In the genomic region with DNA sequence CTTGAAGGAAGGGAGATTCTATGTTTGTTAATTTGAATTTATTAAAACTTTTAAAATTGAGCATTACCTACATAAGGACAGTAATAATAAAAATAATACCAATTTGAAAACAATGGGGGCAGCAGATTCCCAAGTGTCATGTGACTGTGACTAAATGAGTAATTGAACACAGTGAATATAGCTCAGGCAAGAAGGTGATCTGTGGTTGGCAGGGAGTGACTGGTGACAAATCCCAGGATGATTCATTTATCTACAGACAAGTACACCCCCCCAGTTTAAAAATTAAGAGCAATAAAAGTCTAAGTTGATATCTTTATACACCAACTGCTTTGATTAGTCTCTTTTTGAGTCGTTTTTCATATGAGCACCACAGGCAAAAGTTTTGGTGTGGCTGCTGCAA, we compare ENCODE assay signal across 17 cellular contexts.
A peak's percentile ranks its signal among the peaks of the same experiment; 100 is the strongest.
DNase-seq lines count a peak whose midpoint lies in the region; ATAC-seq and TF ChIP-seq lines count a peak whose summit lies in the region.
"Had no signal": no experiment of that assay in that cellular context is flagged by ENCODE, and none has a peak within 500 bp of the region (broad histone marks: within the 10 kb centered on the region; RNA-seq: fewer than 3 reads in every experiment).

No MANE protein-coding gene starts in this region.

- H3K9me3 Mint-ChIP-seq in CD8-positive, alpha-beta T cell: no peaks in the 10 kb centered on the region
- H3K9me3 Mint-ChIP-seq in effector memory CD8-positive, alpha-beta T cell: no peaks in the 10 kb centered on the region

- no peak overlapping the region for H2BK12ac ChIP-seq in mesenchymal stem cell (ENCODE audit: low read length in 2 of 2)

- no peak for DNase-seq in activated CD4-positive, CD25-positive, alpha-beta regulatory T cell (lab: John Stamatoyannopoulos, UW)
- peak in 2 of 7 experiments; percentile 5 to 18 for DNase-seq in CD8-positive, alpha-beta T cell
- DNase-seq in MG63: peak; percentile 6
- DNase-seq in effector memory CD8-positive, alpha-beta T cell: no peak
- no peak for DNase-seq in mesenchymal stem cell
- DNase-seq: cortex of kidney, left lung, NCI-H1436 treated with DMSO at 0.1 percent for 48 hours, small intestine had no signal

- no peak overlapping the region for H4K91ac ChIP-seq in mesenchymal stem cell (ENCODE audit: low read length)

- H3K36me3 Mint-ChIP-seq in CD8-positive, alpha-beta T cell: peaks cover 22% of the 10 kb centered on the region
- H3K36me3 Mint-ChIP-seq in effector memory CD8-positive, alpha-beta T cell (ENCODE audit: insufficient read depth): peaks cover 3% of the 10 kb centered on the region

- no peak for TF ChIP-seq CTCF in CD8-positive, alpha-beta T cell (IDR thresholded peaks at IDR 0.05)

- H2BK15ac ChIP-seq in mesenchymal stem cell (ENCODE audit: low read depth, poor library complexity, severe bottlenecking): no peak overlapping the region

- H3K79me1 ChIP-seq in mesenchymal stem cell (replicated peaks; ENCODE audit: low read length, poor library complexity, severe bottlenecking): no peaks in the 10 kb centered on the region

- no peaks in the 10 kb centered on the region for H3K27me3 ChIP-seq in CD8-positive, alpha-beta T cell (ENCODE audit: insufficient read depth, low read length)
- H3K27me3 ChIP-seq in MG63: no peaks in the 10 kb centered on the region
- no peaks in the 10 kb centered on the region for H3K27me3 ChIP-seq in mesenchymal stem cell (ENCODE audit: control insufficient read depth in 1 of 2, insufficient read depth in 1 of 2, low read length in 2 of 2)
- H3K27me3 ChIP-seq: hepatocyte, left lung, SJCRH30 had no signal

- H3K18ac ChIP-seq in mesenchymal stem cell (ENCODE audit: low read depth in 1 of 2, low read length in 2 of 2): no peak overlapping the region

- intact Hi-C loops in CD8-positive, alpha-beta T cell (cut with DNase I, micrococcal nuclease): no loop called here

- no CpG with 5 or more reads among the region's 1 CpG for WGBS in mesenchymal stem cell

- H3K36me3 ChIP-seq in CD8-positive, alpha-beta T cell (ENCODE audit: insufficient read depth, low read length): no peaks in the 10 kb centered on the region
- no peaks in the 10 kb centered on the region for H3K36me3 ChIP-seq in MG63
- no peaks in the 10 kb centered on the region for H3K36me3 ChIP-seq in mesenchymal stem cell (ENCODE audit: control insufficient read depth in 1 of 2, insufficient read depth in 2 of 2, low read depth in 1 of 2, low read length in 2 of 2)
- H3K36me3 ChIP-seq: HAP-1, left lung, SJCRH30 had no signal

- H4K8ac ChIP-seq in mesenchymal stem cell (ENCODE audit: low read length): no peak overlapping the region

- no peak overlapping the region for H3K27ac ChIP-seq in CD8-positive, alpha-beta T cell (ENCODE audit: low read depth, low read length)
- no peak overlapping the region for H3K27ac ChIP-seq in mesenchymal stem cell (ENCODE audit: low read length, poor library complexity, severe bottlenecking)
- H3K27ac ChIP-seq: A549, hepatocyte, left lung, parathyroid adenoma, SJCRH30 had no signal

- no peaks in the 10 kb centered on the region for H3K9me3 ChIP-seq in CD8-positive, alpha-beta T cell (ENCODE audit: low read length)
- no peaks in the 10 kb centered on the region for H3K9me3 ChIP-seq in MG63
- H3K9me3 ChIP-seq in mesenchymal stem cell (ENCODE audit: control insufficient read depth, low read length): no peaks in the 10 kb centered on the region
- H3K9me3 ChIP-seq: A549, HAP-1, left lung had no signal

- no peak overlapping the region for H3K4ac ChIP-seq in mesenchymal stem cell (ENCODE audit: low read depth in 1 of 2, low read length in 2 of 2)

- peak; percentile 83 to 97 for ATAC-seq in activated CD4-positive, CD25-positive, alpha-beta regulatory T cell treated with anti-CD3 and anti-CD28 coated beads, Interleukin-2, amount 50 U/mL, for 24 hours
- ATAC-seq in CD8-positive, alpha-beta T cell: peak; percentile 31
- peak; percentile 43 for ATAC-seq in effector memory CD8-positive, alpha-beta T cell (replicated peaks)
- ATAC-seq in HG02642 (IDR thresholded peaks at IDR 0.05; ENCODE audit: poor library complexity, unreplicated experiment) (no peak), GM19452 (IDR thresholded peaks at IDR 0.05; ENCODE audit: unreplicated experiment) (no peak)
- ATAC-seq: A549, left lung had no signal

- no peak overlapping the region for H2BK120ac ChIP-seq in mesenchymal stem cell (ENCODE audit: low read depth, low read length)

- H3K4me1 ChIP-seq in CD8-positive, alpha-beta T cell (ENCODE audit: insufficient read depth, low read length): no peaks in the 10 kb centered on the region
- H3K4me1 ChIP-seq in mesenchymal stem cell (ENCODE audit: control insufficient read depth, insufficient read depth, low read depth, low read length): no peaks in the 10 kb centered on the region
- H3K4me1 ChIP-seq: A549, HAP-1, left lung, parathyroid adenoma had no signal

- H3K4me3 Mint-ChIP-seq in CD8-positive, alpha-beta T cell: no peak overlapping the region
- H3K4me3 Mint-ChIP-seq in effector memory CD8-positive, alpha-beta T cell: peak overlapping the region in 1 of 2 donors; percentile 11

- peaks cover 80% of the 10 kb centered on the region for H3K4me1 Mint-ChIP-seq in CD8-positive, alpha-beta T cell (ENCODE audit: low read depth)
- peaks cover 39 to 76% of the 10 kb centered on the region in 2 donors for H3K4me1 Mint-ChIP-seq in effector memory CD8-positive, alpha-beta T cell (ENCODE audit: low read depth in 2 of 2)

- H2AK5ac ChIP-seq in mesenchymal stem cell (ENCODE audit: low read length, severe bottlenecking): no peak overlapping the region

- no peak overlapping the region for H2AFZ ChIP-seq in mesenchymal stem cell (ENCODE audit: low read depth, low read length)
- H2AFZ ChIP-seq: hepatocyte, parathyroid adenoma had no signal

- CTCF ChIA-PET in CD8-positive, alpha-beta T cell (lab: Charles Lee): interaction anchor here (1.0 kb wide), 1 partner anchor 23 kb away, joined by 3 read pairs; no protein-coding TSS in a partner anchor

- POLR2A ChIA-PET in CD8-positive, alpha-beta T cell (lab: Charles Lee): no interaction called here

- no peak overlapping the region for H3K23ac ChIP-seq in mesenchymal stem cell (ENCODE audit: low read length in 2 of 2)

- H3K14ac ChIP-seq in mesenchymal stem cell (ENCODE audit: low read length in 2 of 2): no peak overlapping the region

- H3K9ac ChIP-seq in mesenchymal stem cell (ENCODE audit: low read length): no peak overlapping the region
- H3K9ac ChIP-seq: parathyroid adenoma had no signal

- no peak overlapping the region for H3K4me3 ChIP-seq in CD8-positive, alpha-beta T cell (ENCODE audit: low read depth, low read length)
- H3K4me3 ChIP-seq in MG63 (no peak overlapping the region), mesenchymal stem cell (ENCODE audit: insufficient read depth in 1 of 2, low read depth in 1 of 2, low read length in 2 of 2) (no peak overlapping the region)
- H3K4me3 ChIP-seq: A549, HAP-1, hepatocyte, left lung, SJCRH30 had no signal

- no peak overlapping the region for H3K4me2 ChIP-seq in mesenchymal stem cell (ENCODE audit: low read length, poor library complexity, severe bottlenecking)
- H3K4me2 ChIP-seq: A549, hepatocyte had no signal

- H2BK5ac ChIP-seq in mesenchymal stem cell (ENCODE audit: low read depth, low read length, poor library complexity, severe bottlenecking): no peak overlapping the region

- no peak overlapping the region for H3K27ac Mint-ChIP-seq in CD8-positive, alpha-beta T cell
- no peak overlapping the region for H3K27ac Mint-ChIP-seq in effector memory CD8-positive, alpha-beta T cell

- no peaks in the 10 kb centered on the region for H3K27me3 Mint-ChIP-seq in CD8-positive, alpha-beta T cell (ENCODE audit: low read depth)
- no peaks in the 10 kb centered on the region for H3K27me3 Mint-ChIP-seq in effector memory CD8-positive, alpha-beta T cell

Comparison
In these comparisons a context has a peak if more than half of its experiments do, and no peak if none do; other contexts are left out.
1. ATAC-seq: peak in activated CD4-positive, CD25-positive, alpha-beta regulatory T cell treated with anti-CD3 and anti-CD28 coated beads, Interleukin-2, amount 50 U/mL, for 24 hours (2 of 2), CD8-positive, alpha-beta T cell (single experiment) and effector memory CD8-positive, alpha-beta T cell (single experiment); none in HG02642 (single experiment) and GM19452 (single experiment).